Comparison of ENCODE assay signal across 8 cellular contexts in the genomic region with DNA sequence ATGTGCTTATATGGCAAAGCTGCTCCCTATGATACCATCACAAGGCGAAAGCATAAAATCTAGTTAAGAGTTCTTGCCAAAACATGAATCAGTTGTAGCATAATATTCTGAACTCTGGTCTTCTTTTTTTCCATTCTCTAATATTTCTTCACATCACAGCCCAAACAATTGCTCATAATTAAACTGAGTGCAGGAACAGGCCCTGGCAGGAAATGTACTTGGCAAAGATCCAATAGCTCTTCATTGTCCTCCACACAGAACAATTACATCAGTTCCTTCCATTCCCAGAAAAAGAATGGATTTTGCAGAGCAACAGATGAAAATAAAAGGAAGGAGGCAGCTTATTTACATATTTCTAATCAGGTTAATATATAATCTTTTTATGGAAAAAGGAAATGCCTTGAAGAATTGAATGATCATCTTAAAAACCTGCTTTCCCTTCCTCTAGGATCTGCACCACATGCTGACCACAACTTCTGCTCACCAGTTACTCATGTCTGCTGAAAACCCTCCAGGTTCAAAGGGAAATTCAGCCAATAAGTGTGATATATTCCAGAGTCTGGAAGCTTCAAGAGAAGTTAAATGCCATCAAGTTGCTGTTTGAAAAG.
DNase-seq lines count a peak whose midpoint lies in the region; ATAC-seq and TF ChIP-seq lines count a peak whose summit lies in the region.

No MANE protein-coding gene starts in this region.

- H3K4me3 ChIP-seq in psoas muscle, result no peak overlapping the region

- H3K4me1 Mint-ChIP-seq in activated naive CD8-positive, alpha-beta T cell treated with anti-CD3 and anti-CD28 coated beads, Interleukin-2, amount 50 U/mL, for 24 hours, result peaks cover 3% of the 10 kb centered on the region

- CTCF ChIA-PET in RWPE1 (lab: Yijun Ruan, JAX), result interaction anchor here (0.5 to 1.6 kb wide), 16 partner anchors 10 to 224 kb away, joined by 3 to 16 read pairs (median 4); no protein-coding TSS in a partner anchor

- H3K27ac ChIP-seq in RWPE1 (peak overlapping the region; percentile 90), psoas muscle (peak overlapping the region; percentile 74)

- no peak overlapping the region for H3K4me3 Mint-ChIP-seq in activated naive CD8-positive, alpha-beta T cell treated with anti-CD3 and anti-CD28 coated beads, Interleukin-2, amount 50 U/mL, for 24 hours

- H3K27me3 ChIP-seq in psoas muscle (ENCODE audit: insufficient read depth in 3 of 3, low read length in 2 of 3), result no peaks in the 10 kb centered on the region

- ATAC-seq in GM21528 (IDR thresholded peaks at IDR 0.05; ENCODE audit: low FRiP score, unreplicated experiment) (peak; percentile 74), psoas muscle (peak; percentile 42 to 74 (median 68))
- ATAC-seq in activated naive CD8-positive, alpha-beta T cell treated with anti-CD3 and anti-CD28 coated beads, Interleukin-2, amount 50 U/mL, for 24 hours, result no peak

- POLR2A ChIA-PET in RWPE1 (lab: Yijun Ruan, JAX; ENCODE audit: low non-redundant PET), result no interaction called here

- H3K27me3 Mint-ChIP-seq in activated naive CD8-positive, alpha-beta T cell treated with anti-CD3 and anti-CD28 coated beads, Interleukin-2, amount 50 U/mL, for 24 hours, result no peaks in the 10 kb centered on the region

- no peaks in the 10 kb centered on the region for H3K9me3 ChIP-seq in psoas muscle

- H3K4me1 ChIP-seq in psoas muscle, result peaks cover 28% of the 10 kb centered on the region

- 58 to 73% (median 66%) methylated on average over 1 of the region's 1 CpG for WGBS in psoas muscle, 3 donors

- intact Hi-C loops in psoas muscle (cut with DNase I), result no loop called here

- H3K9me3 Mint-ChIP-seq in activated naive CD8-positive, alpha-beta T cell treated with anti-CD3 and anti-CD28 coated beads, Interleukin-2, amount 50 U/mL, for 24 hours, result no peaks in the 10 kb centered on the region

- H3K36me3 ChIP-seq in psoas muscle (ENCODE audit: insufficient read depth in 1 of 2, low read depth in 1 of 2), result no peaks in the 10 kb centered on the region

- no peaks in the 10 kb centered on the region for H3K36me3 Mint-ChIP-seq in activated naive CD8-positive, alpha-beta T cell treated with anti-CD3 and anti-CD28 coated beads, Interleukin-2, amount 50 U/mL, for 24 hours (ENCODE audit: low read depth)

- TF ChIP-seq CTCF in RWPE1 (conservative IDR thresholded peaks at IDR 0.05; ENCODE audit: low read depth) (no peak), psoas muscle (IDR thresholded peaks at IDR 0.05) (no peak)

- H3K27ac Mint-ChIP-seq in activated naive CD8-positive, alpha-beta T cell treated with anti-CD3 and anti-CD28 coated beads, Interleukin-2, amount 50 U/mL, for 24 hours, result no peak overlapping the region

- peak; percentile 88 for DNase-seq in COR-L47 (lab: John Stamatoyannopoulos, UW)
- peak; percentile 87 for DNase-seq in LHCN-M2 (ENCODE audit: low read depth)
- peak; percentile 75 for DNase-seq in RWPE1 (ENCODE audit: low spot score)
- peak; percentile 90 for DNase-seq in fibroblast of peridontal ligament (ENCODE audit: extremely low read depth)
- no peak for DNase-seq in psoas muscle
- no peak for DNase-seq in activated naive CD8-positive, alpha-beta T cell treated with anti-CD3 and anti-CD28 coated beads, Interleukin-2, amount 50 U/mL, for 24 hours
- DNase-seq in GM19240 (ENCODE audit: insufficient read length, low spot score), result no peak

Comparison
In these comparisons a context has a peak if more than half of its experiments do, and no peak if none do; other contexts are left out.
1. DNase-seq: peak in COR-L47 (single experiment), LHCN-M2 (single experiment), RWPE1 (single experiment) and fibroblast of peridontal ligament (single experiment); none in psoas muscle (0 of 2), activated naive CD8-positive, alpha-beta T cell treated with anti-CD3 and anti-CD28 coated beads, Interleukin-2, amount 50 U/mL, for 24 hours (single experiment) and GM19240 (single experiment).